In genomic region chr5:1391691-1392090, GRCh38 we compare ENCODE assay signal across 20 cellular contexts. TPM values are rescaled to one million over a fixed set of nuclear protein-coding genes. Genes with fewer than 3 reads are reported as not detected.
"Had no signal": no experiment of that assay in that cellular context is flagged by ENCODE, and none has a peak within 500 bp of the region (broad histone marks: within the 10 kb centered on the region; RNA-seq: fewer than 3 reads in every experiment).

No MANE protein-coding gene starts in this region.

- H3K36me3 ChIP-seq: adrenal gland, SJCRH30 had no signal

- H3K4me3 ChIP-seq: adrenal gland, SJCRH30 had no signal

- H3K27ac Mint-ChIP-seq: activated CD8-positive, alpha-beta T cell treated with anti-CD3 and anti-CD28 coated beads, Interleukin-2, amount 10 ng/mL, durations not matched to agents 7 days and 5 days; activated naive CD8-positive, alpha-beta T cell treated with anti-CD3 and anti-CD28 coated beads, Interleukin-2, amount 10 ng/mL, durations not matched to agents 7 days and 5 days; T-helper 1 cell treated with Interleukin-12 subunit alpha and Interleukin-12 subunit beta and Interleukin-4 antibody, amounts not matched to agents 30 μg/mL and 1 μg/mL, for 36 hours had no signal

- H3K4me1 ChIP-seq: SJCRH30 had no signal

- H3K27me3 ChIP-seq: SJCRH30 had no signal

- H3K4me3 Mint-ChIP-seq: activated CD8-positive, alpha-beta T cell treated with anti-CD3 and anti-CD28 coated beads, Interleukin-2, amount 10 ng/mL, durations not matched to agents 7 days and 5 days; activated naive CD8-positive, alpha-beta T cell treated with anti-CD3 and anti-CD28 coated beads, Interleukin-2, amount 10 ng/mL, durations not matched to agents 7 days and 5 days; T-helper 1 cell treated with Interleukin-12 subunit alpha and Interleukin-12 subunit beta and Interleukin-4 antibody, amounts not matched to agents 30 μg/mL and 1 μg/mL, for 36 hours had no signal

- H3K9me2 ChIP-seq: SK-N-SH had no signal

- H3K9me3 Mint-ChIP-seq: activated naive CD8-positive, alpha-beta T cell treated with anti-CD3 and anti-CD28 coated beads, Interleukin-2, amount 10 ng/mL, durations not matched to agents 7 days and 5 days; T-helper 1 cell treated with Interleukin-12 subunit alpha and Interleukin-12 subunit beta and Interleukin-4 antibody, amounts not matched to agents 30 μg/mL and 1 μg/mL, for 36 hours had no signal

- H3K27ac ChIP-seq: adrenal gland, SJCRH30 had no signal

- DNase-seq: activated CD4-positive, alpha-beta T cell treated with anti-CD3 and anti-CD28 coated beads for 4 hours; activated CD8-positive, alpha-beta memory T cell treated with anti-CD3 and anti-CD28 coated beads, Interleukin-2, amount 50 U/mL, for 48 hours; activated CD8-positive, alpha-beta T cell treated with anti-CD3 and anti-CD28 coated beads, Interleukin-2, amount 10 ng/mL, durations not matched to agents 7 days and 5 days; activated naive CD4-positive, alpha-beta T cell treated with anti-CD3 and anti-CD28 coated beads, Interleukin-2, amount 50 U/mL, for 16 hours; activated naive CD8-positive, alpha-beta T cell treated with anti-CD3 and anti-CD28 coated beads, Interleukin-2, amount 10 ng/mL, durations not matched to agents 7 days and 5 days; activated T-cell treated with anti-CD3 and anti-CD28 coated beads, Interleukin-2, amount 50 U/mL, for 1 hour; adrenal gland; anterior cingulate cortex; KG1; NCI-H1048; NCI-H2029 treated with DMSO at 0.1 percent for 48 hours; NCI-H510A treated with DMSO at 0.1 percent for 48 hours; PC-3; SJCRH30; SK-N-SH; SW 1271 had no signal

- H3K4me2 ChIP-seq: SK-N-SH had no signal

- ATAC-seq: activated CD4-positive, CD25-positive, alpha-beta regulatory T cell treated with anti-CD3 and anti-CD28 coated beads, Interleukin-2, amount 50 U/mL, for 24 hours; activated CD8-positive, alpha-beta T cell treated with anti-CD3 and anti-CD28 coated beads, Interleukin-2, amount 10 ng/mL, durations not matched to agents 7 days and 5 days; PC-3 had no signal

- H3K9me3 ChIP-seq: adrenal gland, SJCRH30, SK-N-SH had no signal

RNA-seq across cellular contexts. Expression of gene SLC6A3, which starts 53.5 kb away (rescaled TPM):
- total RNA-seq: activated CD8-positive, alpha-beta T cell treated with anti-CD3 and anti-CD28 coated beads, Interleukin-2, amount 10 ng/mL, durations not matched to agents 7 days and 5 days; adrenal gland; LHCN-M2; M059J; PC-3 had no signal
- polyA plus RNA-seq: SK-N-SH had no signal
